In genomic region chrX:95156566-95156965, GRCh38 we compare ENCODE assay signal across 27 cellular contexts.
"Had no signal": no experiment of that assay in that cellular context is flagged by ENCODE, and none has a peak within 500 bp of the region (broad histone marks: within the 10 kb centered on the region; RNA-seq: fewer than 3 reads in every experiment).

No MANE protein-coding gene starts in this region.

- ATAC-seq: activated naive CD4-positive, alpha-beta T cell treated with anti-CD3 and anti-CD28 coated beads, Interleukin-2, amount 50 U/mL, for 72 hours; activated T-cell treated with anti-CD3 and anti-CD28 coated beads, Interleukin-2, amount 50 U/mL, for 72 hours; effector memory CD8-positive, alpha-beta T cell; gastroesophageal sphincter; T-helper 17 cell had no signal

- H3K27ac ChIP-seq: ascending aorta, breast epithelium, cardiac muscle cell, coronary artery, dorsolateral prefrontal cortex, esophagus muscularis mucosa, gastroesophageal sphincter had no signal

- H3K4me3 ChIP-seq: ascending aorta, breast epithelium, cardiac muscle cell, coronary artery, dorsolateral prefrontal cortex, esophagus muscularis mucosa, gastroesophageal sphincter had no signal

- H3K4me1 ChIP-seq: ascending aorta, breast epithelium, esophagus muscularis mucosa, gastroesophageal sphincter had no signal

- H3K9me3 ChIP-seq: ascending aorta, breast epithelium, esophagus muscularis mucosa, gastroesophageal sphincter had no signal

- H3K36me3 ChIP-seq: ascending aorta, breast epithelium, cardiac muscle cell, esophagus muscularis mucosa, gastroesophageal sphincter had no signal

- DNase-seq: activated CD4-positive, alpha-beta memory T cell treated with anti-CD3 and anti-CD28 coated beads, Interleukin-2, amount 10 ng/mL, durations not matched to agents 7 days and 5 days; activated CD4-positive, alpha-beta T cell treated with anti-CD3 and anti-CD28 coated beads for 1 hour; activated CD4-positive, alpha-beta T cell treated with anti-CD3 and anti-CD28 coated beads for 4 hours; activated CD4-positive, alpha-beta T cell treated with anti-CD3 and anti-CD28 coated beads, Interleukin-2, amount 10 ng/mL, durations not matched to agents 7 days and 5 days; activated CD4-positive, alpha-beta T cell treated with anti-CD3 and anti-CD28 coated beads, Interleukin-2, amount 50 U/mL, for 4 hours; activated CD8-positive, alpha-beta memory T cell treated with anti-CD3 and anti-CD28 coated beads, Interleukin-2, amount 50 U/mL, for 48 hours; activated gamma-delta T cell; activated naive CD4-positive, alpha-beta T cell; activated naive CD4-positive, alpha-beta T cell treated with anti-CD3 and anti-CD28 coated beads, Interleukin-2, amount 10 ng/mL, durations not matched to agents 7 days and 5 days; activated naive CD8-positive, alpha-beta T cell treated with anti-CD3 and anti-CD28 coated beads, Interleukin-2, amount 10 ng/mL, durations not matched to agents 7 days and 5 days; activated T-cell treated with anti-CD3 and anti-CD28 coated beads for 4 hours; activated T-cell treated with anti-CD3 and anti-CD28 coated beads, Interleukin-2, amount 50 U/mL, for 24 hours; activated T-cell treated with anti-CD3 and anti-CD28 coated beads, Interleukin-2, amount 50 U/mL, for 72 hours; dorsolateral prefrontal cortex; effector memory CD8-positive, alpha-beta T cell; erythroblast; foreskin melanocyte; T-helper 1 cell; T-helper 17 cell; T1000 had no signal

- H3K27me3 ChIP-seq: ascending aorta, cardiac muscle cell, esophagus muscularis mucosa, gastroesophageal sphincter had no signal
